In genomic region chr1:181601186-181601950, GRCh38 we compare ENCODE assay signal across 19 cellular contexts.
"Had no signal": no experiment of that assay in that cellular context is flagged by ENCODE, and none has a peak within 500 bp of the region (broad histone marks: within the 10 kb centered on the region; RNA-seq: fewer than 3 reads in every experiment).

No MANE protein-coding gene starts in this region.

- H3K27ac ChIP-seq: HL-60, RWPE1, SJCRH30 had no signal

- H3K9me3 ChIP-seq: SJCRH30 had no signal

- H3K27me3 ChIP-seq: SJCRH30 had no signal

- H3K4me3 ChIP-seq: SJCRH30 had no signal

- H3K4me1 ChIP-seq: SJCRH30 had no signal

- DNase-seq: KBM-7; MV-4-11; NCI-H1048; NCI-H1105; NCI-H1436 treated with DMSO at 0.1 percent for 48 hours; NCI-H1694; NCI-H187 treated with DMSO at 0.1 percent for 48 hours; NCI-H2029 treated with DMSO at 0.1 percent for 48 hours; NCI-H345; NCI-H446 treated with DMSO at 0.1 percent for 48 hours; NCI-H510A treated with DMSO at 0.1 percent for 48 hours; NCI-H526; NCI-H748 treated with DMSO at 0.1 percent for 48 hours; NK-92 treated with Interleukin-12 subunit alpha and Interleukin-12 subunit beta, amount 100 ng/mL, for 24 hours; PC-3; SHP77 treated with DMSO at 0.1 percent for 48 hours; SJCRH30 had no signal

- H3K36me3 ChIP-seq: SJCRH30 had no signal
